Comparison of ENCODE assay signal across 13 cellular contexts in genomic region chr11:131033151-131033651, GRCh38.
DNase-seq lines count a peak whose midpoint lies in the region; ATAC-seq, FAIRE-seq and TF ChIP-seq lines count a peak whose summit lies in the region.
"Had no signal": no experiment of that assay in that cellular context is flagged by ENCODE, and none has a peak within 500 bp of the region (broad histone marks: within the 10 kb centered on the region; RNA-seq: fewer than 3 reads in every experiment).

No MANE protein-coding gene starts in this region.

- intact Hi-C loops in left cardiac atrium (cut with DNase I) (no loop called here), left ventricle myocardium inferior (cut with micrococcal nuclease) (no loop called here), adrenal gland (cut with DNase I) (no loop called here)
- intact Hi-C loops in activated naive CD4-positive, alpha-beta T cell treated with anti-CD3 and anti-CD28 coated beads for 36 hours (cut with micrococcal nuclease): no loop called here

- H3K9me3 ChIP-seq in left ventricle myocardium inferior (replicated peaks) (no peaks in the 10 kb centered on the region), adrenal gland (replicated peaks in 1 of 3) (no peaks in the 10 kb centered on the region), hepatocyte (ENCODE audit: low read depth) (no peaks in the 10 kb centered on the region)
- H3K9me3 ChIP-seq: BLaER1, thoracic aorta had no signal

- no peaks in the 10 kb centered on the region for H3K36me3 ChIP-seq in left ventricle myocardium inferior
- H3K36me3 ChIP-seq in adrenal gland (replicated peaks in 1 of 2): no peaks in the 10 kb centered on the region
- no peaks in the 10 kb centered on the region for H3K36me3 ChIP-seq in hepatocyte (replicated peaks; ENCODE audit: insufficient read depth, low read depth)
- H3K36me3 ChIP-seq: BLaER1, thoracic aorta had no signal

- CTCF ChIA-PET in activated naive CD4-positive, alpha-beta T cell treated with anti-CD3 and anti-CD28 coated beads for 36 hours (lab: Charles Lee): no interaction called here

- H3K27me3 ChIP-seq in left ventricle myocardium inferior (ENCODE audit: low read depth): peaks cover 41% of the 10 kb centered on the region
- no peaks in the 10 kb centered on the region for H3K27me3 ChIP-seq in adrenal gland
- no peaks in the 10 kb centered on the region for H3K27me3 ChIP-seq in hepatocyte
- H3K27me3 ChIP-seq: BLaER1 had no signal

- ATAC-seq in left cardiac atrium (peak; percentile 23 to 92), GM19324 (IDR thresholded peaks at IDR 0.05; ENCODE audit: low FRiP score, unreplicated experiment) (no peak)

- no peak for TF ChIP-seq CTCF in left ventricle myocardium inferior (IDR thresholded peaks at IDR 0.05; ENCODE audit: borderline replicate concordance)
- no peak for TF ChIP-seq CTCF in adrenal gland (IDR thresholded peaks at IDR 0.05)
- TF ChIP-seq CTCF in hepatocyte (IDR thresholded peaks at IDR 0.05; ENCODE audit: poor library complexity): no peak

- H3K4me3 Mint-ChIP-seq in activated naive CD4-positive, alpha-beta T cell treated with anti-CD3 and anti-CD28 coated beads for 36 hours: no peak overlapping the region
- H3K4me3 Mint-ChIP-seq: activated naive CD8-positive, alpha-beta T cell treated with anti-CD3 and anti-CD28 coated beads, Interleukin-2, amount 10 ng/mL, durations not matched to agents 7 days and 5 days had no signal

- no peaks in the 10 kb centered on the region for H3K36me3 Mint-ChIP-seq in activated naive CD4-positive, alpha-beta T cell treated with anti-CD3 and anti-CD28 coated beads for 36 hours (ENCODE audit: low read depth)
- H3K36me3 Mint-ChIP-seq: activated naive CD8-positive, alpha-beta T cell treated with anti-CD3 and anti-CD28 coated beads, Interleukin-2, amount 10 ng/mL, durations not matched to agents 7 days and 5 days had no signal

- no peak overlapping the region for H3K27ac ChIP-seq in left ventricle myocardium inferior (replicated peaks)
- H3K27ac ChIP-seq in adrenal gland: peak overlapping the region in 2 of 5 donors; percentile 21 to 65
- H3K27ac ChIP-seq in hepatocyte: no peak overlapping the region
- H3K27ac ChIP-seq: BLaER1, thoracic aorta had no signal

- H3K79me2 ChIP-seq in hepatocyte: no peaks in the 10 kb centered on the region

- no peak for TF ChIP-seq POLR2A in adrenal gland (IDR thresholded peaks at IDR 0.05)

- H3K4me3 ChIP-seq in left ventricle myocardium inferior (no peak overlapping the region), adrenal gland (no peak overlapping the region), hepatocyte (no peak overlapping the region)
- H3K4me3 ChIP-seq: BLaER1, thoracic aorta had no signal

- H4K20me1 ChIP-seq in hepatocyte (ENCODE audit: insufficient read depth, poor library complexity, severe bottlenecking): no peaks in the 10 kb centered on the region
- H4K20me1 ChIP-seq: BLaER1 had no signal

- no peaks in the 10 kb centered on the region for H3K9me2 ChIP-seq in hepatocyte (replicated peaks; ENCODE audit: insufficient read depth)

- H3K27ac Mint-ChIP-seq in activated naive CD4-positive, alpha-beta T cell treated with anti-CD3 and anti-CD28 coated beads for 36 hours: no peak overlapping the region
- H3K27ac Mint-ChIP-seq: activated naive CD8-positive, alpha-beta T cell treated with anti-CD3 and anti-CD28 coated beads, Interleukin-2, amount 10 ng/mL, durations not matched to agents 7 days and 5 days had no signal

- DNase-seq in left cardiac atrium: no peak
- no peak for DNase-seq in left ventricle myocardium inferior
- DNase-seq in adrenal gland: peak in 6 of 7 donors; percentile 64 to 82 (median 70)
- DNase-seq in hepatocyte (ENCODE audit: low spot score): peak; percentile 61
- peak; percentile 89 for DNase-seq in urothelium cell line (ENCODE audit: low spot score)
- no peak for DNase-seq in activated naive CD4-positive, alpha-beta T cell treated with anti-CD3 and anti-CD28 coated beads for 36 hours
- DNase-seq in NCI-H2029 (lab: John Stamatoyannopoulos, UW): no peak
- DNase-seq: activated naive CD8-positive, alpha-beta T cell treated with anti-CD3 and anti-CD28 coated beads, Interleukin-2, amount 10 ng/mL, durations not matched to agents 7 days and 5 days; NCI-H226 had no signal

- H3K4me2 ChIP-seq in hepatocyte: no peak overlapping the region
- H3K4me2 ChIP-seq: BLaER1 had no signal

- H2AFZ ChIP-seq in hepatocyte: no peak overlapping the region

- peaks cover 4% of the 10 kb centered on the region for H3K27me3 Mint-ChIP-seq in activated naive CD4-positive, alpha-beta T cell treated with anti-CD3 and anti-CD28 coated beads for 36 hours (ENCODE audit: low read depth)

- no peaks in the 10 kb centered on the region for H3K4me1 Mint-ChIP-seq in activated naive CD4-positive, alpha-beta T cell treated with anti-CD3 and anti-CD28 coated beads for 36 hours (ENCODE audit: low read depth)
- H3K4me1 Mint-ChIP-seq: activated naive CD8-positive, alpha-beta T cell treated with anti-CD3 and anti-CD28 coated beads, Interleukin-2, amount 10 ng/mL, durations not matched to agents 7 days and 5 days had no signal

- H3K4me1 ChIP-seq in left ventricle myocardium inferior (no peaks in the 10 kb centered on the region), adrenal gland (replicated peaks in 1 of 2) (no peaks in the 10 kb centered on the region), hepatocyte (ENCODE audit: insufficient read depth) (no peaks in the 10 kb centered on the region)
- H3K4me1 ChIP-seq: BLaER1 had no signal

- H3K9me3 Mint-ChIP-seq in activated naive CD4-positive, alpha-beta T cell treated with anti-CD3 and anti-CD28 coated beads for 36 hours: no peaks in the 10 kb centered on the region

- WGBS in adrenal gland, 4 donors: 21 to 30% (median 24%) methylated on average over 5 of the region's 5 CpGs
- WGBS in hepatocyte (ENCODE audit: low lambda C conversion rate, missing lambda C conversion rate): 20% methylated on average over 5 of the region's 5 CpGs

- FAIRE-seq in urothelium cell line (lab: Jason Lieb, UNC): peak; percentile 92
- FAIRE-seq: TTC549 had no signal

Comparison
In these comparisons a context has a peak if more than half of its experiments do, and no peak if none do; other contexts are left out.
1. DNase-seq: peak in adrenal gland (6 of 7), hepatocyte (single experiment) and urothelium cell line (single experiment); none in left cardiac atrium (single experiment), left ventricle myocardium inferior (single experiment), activated naive CD4-positive, alpha-beta T cell treated with anti-CD3 and anti-CD28 coated beads for 36 hours (single experiment) and NCI-H2029 (single experiment).